ENCODE assay signal across 11 cellular contexts in the genomic region with DNA sequence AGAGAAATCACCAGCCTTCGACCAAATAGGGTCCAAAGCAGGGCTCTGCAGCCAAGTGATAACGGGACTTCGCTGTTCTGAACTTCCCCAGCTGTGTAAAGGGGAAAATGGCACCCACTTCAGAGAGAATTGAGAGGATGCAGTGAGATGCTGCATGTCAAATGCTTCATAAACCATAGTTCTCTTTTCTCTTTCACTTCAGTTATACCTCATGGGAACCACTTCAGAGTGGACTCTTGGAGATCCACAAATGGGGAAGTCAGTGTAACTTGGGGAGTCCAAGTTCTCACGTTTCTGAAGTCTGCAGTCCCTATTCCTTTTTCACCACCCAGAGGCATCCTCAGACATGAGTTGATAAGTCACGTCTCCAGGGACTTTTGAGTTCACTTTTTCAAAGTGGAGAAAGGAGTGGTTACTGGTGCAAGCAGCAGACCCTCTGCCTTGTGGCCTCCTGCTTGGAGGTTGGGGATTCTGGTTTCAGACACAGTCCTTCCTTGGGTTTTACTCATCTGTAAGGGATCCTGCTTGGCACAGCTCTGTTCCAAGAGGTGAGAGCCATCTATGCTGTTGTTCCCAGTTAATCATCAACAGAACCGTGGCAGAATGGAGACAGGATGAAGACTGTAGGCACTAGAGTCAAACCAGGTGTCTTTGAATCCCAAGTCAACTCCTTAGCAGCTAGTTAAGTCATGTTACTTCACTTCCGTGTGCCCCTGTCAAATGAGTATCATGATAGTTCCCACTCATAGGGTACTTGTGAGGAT.
DNase-seq lines count a peak whose midpoint lies in the region; ATAC-seq, FAIRE-seq and TF ChIP-seq lines count a peak whose summit lies in the region.
"Had no signal": no experiment of that assay in that cellular context is flagged by ENCODE, and none has a peak within 500 bp of the region (broad histone marks: within the 10 kb centered on the region; RNA-seq: fewer than 3 reads in every experiment).

No MANE protein-coding gene starts in this region.

- H3K79me2 ChIP-seq in OCI-LY3 (ENCODE audit: low read length): no peaks in the 10 kb centered on the region

- peaks cover 13 to 28% (median 25%) of the 10 kb centered on the region in 4 donors for H3K4me1 Mint-ChIP-seq in naive thymus-derived CD8-positive, alpha-beta T cell

- intact Hi-C loops in pancreas (cut with DNase I): no loop called here
- intact Hi-C loops in breast epithelium (cut with DNase I; ENCODE audit: low total_unique reads): no loop called here

- TF ChIP-seq POLR2A in breast epithelium (IDR thresholded peaks at IDR 0.05): no peak

- H3K27ac ChIP-seq in OCI-LY3 (ENCODE audit: low read length): peak overlapping the region; percentile 65
- peak overlapping the region in 3 of 4 donors; percentile 6 to 34 (median 25) for H3K27ac ChIP-seq in pancreas
- no peak overlapping the region for H3K27ac ChIP-seq in breast epithelium

- H3K27me3 ChIP-seq in OCI-LY3 (ENCODE audit: low read depth, low read length): no peaks in the 10 kb centered on the region
- no peaks in the 10 kb centered on the region for H3K27me3 ChIP-seq in pancreas
- no peaks in the 10 kb centered on the region for H3K27me3 ChIP-seq in breast epithelium

- peak overlapping the region; percentile 52 for H3K4me2 ChIP-seq in OCI-LY3 (ENCODE audit: low read length)

- no peaks in the 10 kb centered on the region for H3K9me3 ChIP-seq in OCI-LY3 (ENCODE audit: insufficient read depth, low read length)
- peaks cover 0 to 3% (median 0%) of the 10 kb centered on the region in 4 donors for H3K9me3 ChIP-seq in pancreas
- H3K9me3 ChIP-seq in breast epithelium: no peaks in the 10 kb centered on the region

- H3K4me1 ChIP-seq in OCI-LY3 (ENCODE audit: low read length) (peaks cover 21% of the 10 kb centered on the region), pancreas (peaks cover 10 to 11% (median 10%) of the 10 kb centered on the region in 3 donors), breast epithelium (no peaks in the 10 kb centered on the region)

- peak overlapping the region; percentile 1; the same call in 1 of the 2 replicates for H2AFZ ChIP-seq in OCI-LY3 (ENCODE audit: low read depth, low read length)

- H4K20me1 ChIP-seq in OCI-LY3 (ENCODE audit: insufficient read depth, low read length): no peaks in the 10 kb centered on the region

- no peaks in the 10 kb centered on the region for H3K9me3 Mint-ChIP-seq in naive thymus-derived CD8-positive, alpha-beta T cell

- H3K36me3 Mint-ChIP-seq in naive thymus-derived CD8-positive, alpha-beta T cell: peaks cover 0 to 46% (median 10%) of the 10 kb centered on the region in 3 donors

- peak; percentile 57 for ATAC-seq in GM18870 (IDR thresholded peaks at IDR 0.05; ENCODE audit: unreplicated experiment)
- peak; percentile 60 for ATAC-seq in HG02642 (IDR thresholded peaks at IDR 0.05; ENCODE audit: poor library complexity, unreplicated experiment)
- ATAC-seq in pancreas: peak; percentile 69 to 97 (median 91)
- no peak for ATAC-seq in naive thymus-derived CD8-positive, alpha-beta T cell
- no peak for ATAC-seq in HG03025 (IDR thresholded peaks at IDR 0.05; ENCODE audit: low FRiP score, unreplicated experiment)

- H3K27ac Mint-ChIP-seq in naive thymus-derived CD8-positive, alpha-beta T cell: peak overlapping the region in 5 of 10 donors; percentile 13 to 68 (median 37)
- H3K27ac Mint-ChIP-seq: naive B cell had no signal

- H3K36me3 ChIP-seq in OCI-LY3 (replicated peaks; ENCODE audit: low read depth, low read length) (no peaks in the 10 kb centered on the region), pancreas (no peaks in the 10 kb centered on the region), breast epithelium (no peaks in the 10 kb centered on the region)

- no peak overlapping the region for H3K4me3 Mint-ChIP-seq in naive thymus-derived CD8-positive, alpha-beta T cell
- H3K4me3 Mint-ChIP-seq: naive B cell had no signal

- POLR2A ChIA-PET in naive thymus-derived CD8-positive, alpha-beta T cell (lab: Charles Lee): interaction anchor here (0.5 kb wide), 1 partner anchor 14 kb away, joined by 3 read pairs; no protein-coding TSS in a partner anchor

- H3K4me3 ChIP-seq in OCI-LY3 (ENCODE audit: low read length): peak overlapping the region; percentile 23; the same call in 1 of the 2 replicates
- H3K4me3 ChIP-seq in pancreas: no peak overlapping the region
- H3K4me3 ChIP-seq in breast epithelium: no peak overlapping the region

- TF ChIP-seq CTCF in OCI-LY3 (IDR thresholded peaks at IDR 0.05; ENCODE audit: low read depth, low read length): no peak
- no peak for TF ChIP-seq CTCF in pancreas (IDR thresholded peaks at IDR 0.05)
- no peak for TF ChIP-seq CTCF in breast epithelium (IDR thresholded peaks at IDR 0.05)

- DNase-seq in pancreas (no peak), breast epithelium (ENCODE audit: low spot score in 2 of 2) (no peak)
- DNase-seq in naive thymus-derived CD8-positive, alpha-beta T cell: no peak
- DNase-seq: activated naive CD4-positive, alpha-beta T cell treated with anti-CD3 and anti-CD28 coated beads, Interleukin-2, amount 50 U/mL, for 16 hours; EL; naive B cell; NCI-H1694 treated with DMSO at 0.1 percent for 48 hours had no signal

- H3K9ac ChIP-seq in OCI-LY3 (ENCODE audit: low read length): 0 out of 2 replicates have a peak overlapping the region, but pooled peaks have one; percentile 12

- FAIRE-seq in pancreas (lab: Jason Lieb, UNC): no peak

- no peaks in the 10 kb centered on the region for H3K27me3 Mint-ChIP-seq in naive thymus-derived CD8-positive, alpha-beta T cell
- H3K27me3 Mint-ChIP-seq: naive B cell had no signal

- WGBS in pancreas, 2 donors: 54 to 57% methylated on average over 7 of the region's 7 CpGs

Comparison
In these comparisons a context has a peak if more than half of its experiments do, and no peak if none do; other contexts are left out.
1. ATAC-seq: peak in GM18870 (single experiment), HG02642 (single experiment) and pancreas (4 of 4); none in naive thymus-derived CD8-positive, alpha-beta T cell (0 of 2) and HG03025 (single experiment).
2. H3K27ac ChIP-seq: peak in OCI-LY3 (single experiment) and pancreas (3 of 4); none in breast epithelium (0 of 2).